In genomic region chr17:79443026-79443425, GRCh38 we compare ENCODE assay signal across 17 cellular contexts.
DNase-seq lines count a peak whose midpoint lies in the region; ATAC-seq and TF ChIP-seq lines count a peak whose summit lies in the region.
"Had no signal": no experiment of that assay in that cellular context is flagged by ENCODE, and none has a peak within 500 bp of the region (broad histone marks: within the 10 kb centered on the region; RNA-seq: fewer than 3 reads in every experiment).

No MANE protein-coding gene starts in this region.

- H3K4me3 ChIP-seq in WERI-Rb-1 (ENCODE audit: low read depth, low read length), result no peak overlapping the region
- H3K4me3 ChIP-seq: A549, HAP-1 had no signal

- no peaks in the 10 kb centered on the region for H3K27me3 ChIP-seq in WERI-Rb-1 (ENCODE audit: insufficient read depth, low read depth, severe bottlenecking)

- no peak for TF ChIP-seq CTCF in WERI-Rb-1 (IDR thresholded peaks at IDR 0.05; ENCODE audit: low read depth, low read length)
- no peak for TF ChIP-seq CTCF in nephron progenitor cell (IDR thresholded peaks at IDR 0.05)

- peak overlapping the region; percentile 67 for H3K27ac ChIP-seq in WERI-Rb-1
- no peak overlapping the region for H3K27ac ChIP-seq in caudate nucleus (ENCODE audit: low read depth, low read length)

- no peaks in the 10 kb centered on the region; the same call in 1 of the 2 replicates for H3K36me3 ChIP-seq in WERI-Rb-1
- H3K36me3 ChIP-seq: HAP-1 had no signal

- H3K27me3 Mint-ChIP-seq in nephron progenitor cell (ENCODE audit: low read depth, poor library complexity), result peaks cover 25% of the 10 kb centered on the region

- peak overlapping the region; percentile 42 for H3K27ac Mint-ChIP-seq in nephron progenitor cell
- H3K27ac Mint-ChIP-seq: CD4-positive, alpha-beta memory T cell; HFFc6 had no signal

- peaks cover 78% of the 10 kb centered on the region for H3K4me1 Mint-ChIP-seq in nephron progenitor cell
- H3K4me1 Mint-ChIP-seq: CD4-positive, alpha-beta memory T cell had no signal

- peak; percentile 4 for DNase-seq in Right ventricle myocardium inferior (ENCODE audit: missing footprints)
- no peak for DNase-seq in left cardiac atrium
- no peak for DNase-seq in WERI-Rb-1
- DNase-seq in nephron progenitor cell, result no peak
- no peak for DNase-seq in COLO668 (lab: John Stamatoyannopoulos, UW; ENCODE audit: unreplicated experiment)
- DNase-seq in caudate nucleus (lab: John Stamatoyannopoulos, UW), result no peak
- no peak for DNase-seq in HuH-7 (ENCODE audit: low spot score)
- DNase-seq: 8988T; ACHN; AML-193; Caco-2; CD4-positive, alpha-beta memory T cell; DMS153; GOT3; HFFc6 had no signal

- no peaks in the 10 kb centered on the region for H3K36me3 Mint-ChIP-seq in nephron progenitor cell (ENCODE audit: low read depth)
- H3K36me3 Mint-ChIP-seq: CD4-positive, alpha-beta memory T cell had no signal

- ATAC-seq in Right ventricle myocardium inferior (no peak), left cardiac atrium (no peak)

- intact Hi-C loops in Right ventricle myocardium inferior (cut with DNase I), result no loop called here
- intact Hi-C loops in left cardiac atrium (cut with DNase I), result no loop called here

- no peaks in the 10 kb centered on the region for H3K9me3 ChIP-seq in WERI-Rb-1 (ENCODE audit: severe bottlenecking)
- H3K9me3 ChIP-seq: A549, HAP-1 had no signal

- H3K4me3 Mint-ChIP-seq in nephron progenitor cell, result no peak overlapping the region
- H3K4me3 Mint-ChIP-seq: CD4-positive, alpha-beta memory T cell; HFFc6 had no signal

- no peaks in the 10 kb centered on the region for H3K9me3 Mint-ChIP-seq in nephron progenitor cell
- H3K9me3 Mint-ChIP-seq: CD4-positive, alpha-beta memory T cell had no signal
